In the genomic region with DNA sequence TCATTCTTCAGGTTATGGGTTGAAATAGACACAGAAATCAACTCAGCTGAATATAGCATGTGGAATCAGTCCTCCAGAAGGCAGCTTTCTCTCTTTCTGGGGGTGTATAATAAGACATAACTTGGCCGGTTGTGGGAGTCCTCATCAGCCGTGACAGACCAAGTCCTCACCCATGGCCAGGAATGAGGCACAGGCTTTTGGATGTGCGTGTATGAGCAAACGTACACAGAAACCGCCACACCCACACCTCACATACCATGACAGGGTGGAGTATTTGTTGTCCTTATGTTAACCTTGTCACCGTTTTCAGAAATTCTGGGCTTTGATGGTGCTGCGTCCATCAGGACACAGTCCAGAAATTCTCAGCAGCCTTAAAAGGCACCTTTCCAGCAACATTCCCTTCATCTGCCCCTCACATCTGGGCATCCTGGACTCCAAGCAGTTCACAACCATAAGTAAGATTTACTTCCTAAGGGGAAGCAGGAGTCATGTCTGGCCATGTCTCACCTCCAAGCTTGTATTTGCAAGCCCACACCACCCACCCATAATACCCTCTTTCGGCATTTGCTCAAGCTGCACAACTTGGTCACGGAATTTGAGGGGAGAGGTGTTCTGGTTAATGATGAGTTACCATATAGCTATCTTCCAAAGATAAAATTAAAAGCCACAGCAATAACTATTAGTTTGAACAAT, we compare ENCODE assay signal across 22 cellular contexts. TPM values are rescaled to one million over a fixed set of nuclear protein-coding genes. Genes with fewer than 3 reads are reported as not detected.
DNase-seq lines count a peak whose midpoint lies in the region; ATAC-seq, FAIRE-seq and TF ChIP-seq lines count a peak whose summit lies in the region.
"Had no signal": no experiment of that assay in that cellular context is flagged by ENCODE, and none has a peak within 500 bp of the region (broad histone marks: within the 10 kb centered on the region; RNA-seq: fewer than 3 reads in every experiment).

No MANE protein-coding gene starts in this region.

- no peak for TF ChIP-seq CTCF in RWPE1 (conservative IDR thresholded peaks at IDR 0.05; ENCODE audit: low read depth)
- no peak for TF ChIP-seq CTCF in progenitor cell of endocrine pancreas (IDR thresholded peaks at IDR 0.05; ENCODE audit: unreplicated experiment)

- no peak overlapping the region for H3K4me3 Mint-ChIP-seq in CD8-positive, alpha-beta memory T cell
- H3K4me3 Mint-ChIP-seq in progenitor cell of endocrine pancreas (ENCODE audit: low read depth): no peak overlapping the region
- H3K4me3 Mint-ChIP-seq: activated T-helper 17 cell treated with anti-CD3 and anti-CD28 coated beads, Interleukin-2, amount 50 U/mL, for 72 hours; CD4-positive, CD25-positive, alpha-beta regulatory T cell; IgD-negative memory B cell; T-helper 2 cell treated with Interferon-gamma antibody and Interleukin-4, amounts not matched to agents 5 μg/mL and 100 μg/mL, for 36 hours had no signal

- H3K27ac Mint-ChIP-seq in CD8-positive, alpha-beta memory T cell: no peak overlapping the region
- H3K27ac Mint-ChIP-seq in progenitor cell of endocrine pancreas: peak overlapping the region; percentile 50
- H3K27ac Mint-ChIP-seq: CD4-positive, CD25-positive, alpha-beta regulatory T cell; T-helper 2 cell treated with Interferon-gamma antibody and Interleukin-4, amounts not matched to agents 5 μg/mL and 100 μg/mL, for 36 hours had no signal

- WGBS in esophagus, 2 donors: 46 to 57% methylated on average over 9 of the region's 9 CpGs

- H3K27me3 Mint-ChIP-seq in CD8-positive, alpha-beta memory T cell: peaks cover 26 to 48% of the 10 kb centered on the region in 2 donors
- peaks cover 10% of the 10 kb centered on the region for H3K27me3 Mint-ChIP-seq in progenitor cell of endocrine pancreas

- no peak for ATAC-seq in HG03565 (IDR thresholded peaks at IDR 0.05; ENCODE audit: unreplicated experiment)

- peaks cover 4% of the 10 kb centered on the region for H3K27me3 ChIP-seq in CD8-positive, alpha-beta memory T cell (ENCODE audit: insufficient read depth, low read length, poor library complexity, severe bottlenecking)
- no peaks in the 10 kb centered on the region for H3K27me3 ChIP-seq in esophagus (ENCODE audit: control insufficient read depth in 1 of 2, insufficient read depth in 2 of 2, low read length in 2 of 2)
- H3K27me3 ChIP-seq: cardiac muscle cell had no signal

- H3K4me3 ChIP-seq in CD8-positive, alpha-beta memory T cell (ENCODE audit: low read length): no peak overlapping the region
- H3K4me3 ChIP-seq in esophagus (ENCODE audit: low read depth in 1 of 2, low read length in 2 of 2): no peak overlapping the region
- H3K4me3 ChIP-seq: cardiac muscle cell had no signal

- no peaks in the 10 kb centered on the region for H3K4me1 Mint-ChIP-seq in CD8-positive, alpha-beta memory T cell
- peaks cover 21% of the 10 kb centered on the region for H3K4me1 Mint-ChIP-seq in progenitor cell of endocrine pancreas (ENCODE audit: low read depth)
- H3K4me1 Mint-ChIP-seq: activated T-helper 17 cell treated with anti-CD3 and anti-CD28 coated beads, Interleukin-2, amount 50 U/mL, for 72 hours; CD4-positive, CD25-positive, alpha-beta regulatory T cell; IgD-negative memory B cell had no signal

- peak overlapping the region; percentile 76 for H3K27ac ChIP-seq in CD8-positive, alpha-beta memory T cell (ENCODE audit: low read depth, low read length)
- H3K27ac ChIP-seq in RWPE1 (peak overlapping the region; percentile 97), esophagus (ENCODE audit: low read depth in 2 of 2, low read length in 1 of 2) (peak overlapping the region; percentile 94 to 98)

- no peaks in the 10 kb centered on the region for H3K36me3 Mint-ChIP-seq in CD8-positive, alpha-beta memory T cell
- peaks cover 21% of the 10 kb centered on the region for H3K36me3 Mint-ChIP-seq in progenitor cell of endocrine pancreas (ENCODE audit: insufficient read depth)
- H3K36me3 Mint-ChIP-seq: CD4-positive, CD25-positive, alpha-beta regulatory T cell had no signal

- H3K9me3 Mint-ChIP-seq in CD8-positive, alpha-beta memory T cell: no peaks in the 10 kb centered on the region
- no peaks in the 10 kb centered on the region for H3K9me3 Mint-ChIP-seq in progenitor cell of endocrine pancreas (ENCODE audit: low read depth)
- H3K9me3 Mint-ChIP-seq: activated T-helper 17 cell treated with anti-CD3 and anti-CD28 coated beads, Interleukin-2, amount 50 U/mL, for 72 hours; IgD-negative memory B cell; T-helper 2 cell treated with Interferon-gamma antibody and Interleukin-4, amounts not matched to agents 5 μg/mL and 100 μg/mL, for 36 hours had no signal

- no peak for FAIRE-seq in RCC 7860 (lab: Jason Lieb, UNC)

- CTCF ChIA-PET in CD8-positive, alpha-beta memory T cell (lab: Charles Lee): no interaction called here
- CTCF ChIA-PET in RWPE1 (lab: Yijun Ruan, JAX): interaction anchor here (0.6 to 1.1 kb wide), 4 partner anchors 9 to 530 kb away, joined by 3 to 5 read pairs (median 4); no protein-coding TSS in a partner anchor

- H3K9me3 ChIP-seq in CD8-positive, alpha-beta memory T cell (ENCODE audit: low read length): no peaks in the 10 kb centered on the region
- no peaks in the 10 kb centered on the region for H3K9me3 ChIP-seq in esophagus (ENCODE audit: control insufficient read depth in 2 of 2, insufficient read depth in 1 of 2, low read depth in 1 of 2, low read length in 1 of 2)

- DNase-seq in CD8-positive, alpha-beta memory T cell: no peak
- peak; percentile 83 for DNase-seq in RWPE1 (ENCODE audit: low spot score)
- DNase-seq in progenitor cell of endocrine pancreas (ENCODE audit: low spot score, unreplicated experiment): no peak
- no peak for DNase-seq in RCC 7860 (ENCODE audit: low spot score)
- DNase-seq in cerebellar nuclear complex (lab: John Stamatoyannopoulos, UW): no peak
- DNase-seq in GM19240 (ENCODE audit: insufficient read length, low spot score): no peak
- DNase-seq: activated CD4-positive, CD25-positive, alpha-beta regulatory T cell; activated CD8-positive, alpha-beta memory T cell treated with anti-CD3 and anti-CD28 coated beads for 24 hours; CD4-positive, CD25-positive, alpha-beta regulatory T cell; DMS79; effector memory CD4-positive, alpha-beta T cell; kidney glomerular epithelial cell; NCI-H1048; NCI-H2029 treated with DMSO at 0.1 percent for 48 hours; NCI-H510A treated with DMSO at 0.1 percent for 48 hours had no signal

- H3K36me3 ChIP-seq in CD8-positive, alpha-beta memory T cell (ENCODE audit: insufficient read depth, low read length): no peaks in the 10 kb centered on the region
- peaks cover 0 to 15% of the 10 kb centered on the region in 2 donors for H3K36me3 ChIP-seq in esophagus (ENCODE audit: control insufficient read depth in 2 of 2, insufficient read depth in 2 of 2, low read length in 1 of 2)
- H3K36me3 ChIP-seq: cardiac muscle cell had no signal

- no peaks in the 10 kb centered on the region for H3K4me1 ChIP-seq in CD8-positive, alpha-beta memory T cell (ENCODE audit: insufficient read depth, low read length)
- peaks cover 2 to 24% of the 10 kb centered on the region in 2 donors for H3K4me1 ChIP-seq in esophagus (ENCODE audit: control insufficient read depth in 2 of 2, insufficient read depth in 2 of 2, low read length in 1 of 2)

- POLR2A ChIA-PET in CD8-positive, alpha-beta memory T cell (lab: Charles Lee): no interaction called here
- POLR2A ChIA-PET in RWPE1 (lab: Yijun Ruan, JAX; ENCODE audit: low non-redundant PET): interaction anchor here (1.5 kb wide), 1 partner anchor 12 kb away, joined by 9 read pairs; a partner anchor contains a TSS

RNA-seq across cellular contexts. Expression of a gene that starts 12.4 kb away (rescaled TPM):
- not detected for total RNA-seq in CD8-positive, alpha-beta memory T cell
- not detected for polyA plus RNA-seq in CD8-positive, alpha-beta memory T cell
- 10 to 100 TPM; 72.9 to 85.8 TPM for polyA plus RNA-seq in esophagus
- total RNA-seq in progenitor cell of endocrine pancreas: 31.3 and 31.9 TPM in 2 replicates
- total RNA-seq: activated T-helper 17 cell treated with anti-CD3 and anti-CD28 coated beads, Interleukin-2, amount 50 U/mL, for 72 hours had no signal
- polyA plus RNA-seq: CD4-positive, CD25-positive, alpha-beta regulatory T cell had no signal

RNA-seq across cellular contexts. Expression of a gene that starts 30.8 kb away (rescaled TPM):
- 10 to 100 TPM; 10.3 to 10.6 TPM for total RNA-seq in CD8-positive, alpha-beta memory T cell
- polyA plus RNA-seq in CD8-positive, alpha-beta memory T cell: 0.98 TPM
- 10 to 100 TPM; 13.9 to 39.4 TPM for polyA plus RNA-seq in esophagus
- 8.7 and 8.8 TPM in 2 replicates for total RNA-seq in progenitor cell of endocrine pancreas

RNA-seq across cellular contexts. Expression of a gene that starts 32.9 kb away (rescaled TPM):
- 1 to 10 TPM; 3.0 to 3.9 TPM for total RNA-seq in CD8-positive, alpha-beta memory T cell
- 0.29 TPM for polyA plus RNA-seq in CD8-positive, alpha-beta memory T cell
- polyA plus RNA-seq in esophagus: 1 to 10 TPM; 4.7 to 8.3 TPM
- 9.6 and 10.6 TPM in 2 replicates for total RNA-seq in progenitor cell of endocrine pancreas

RNA-seq across cellular contexts. Expression of a gene that starts 49.9 kb away (rescaled TPM):
- total RNA-seq in CD8-positive, alpha-beta memory T cell: not detected
- not detected for polyA plus RNA-seq in CD8-positive, alpha-beta memory T cell
- polyA plus RNA-seq in esophagus: under 1 TPM; 0.02 to 0.06 TPM
- total RNA-seq in progenitor cell of endocrine pancreas: not detected in 2 replicates
- total RNA-seq: activated T-helper 17 cell treated with anti-CD3 and anti-CD28 coated beads, Interleukin-2, amount 50 U/mL, for 72 hours; cardiac muscle cell; CD4-positive, CD25-positive, alpha-beta regulatory T cell; mononuclear cell had no signal
- polyA plus RNA-seq: cardiac muscle cell; CD4-positive, CD25-positive, alpha-beta regulatory T cell; IgD-negative memory B cell had no signal

Comparison
In these comparisons a context has a peak if more than half of its experiments do, and no peak if none do; other contexts are left out.
1. RNA of a gene that starts 12.4 kb away (total RNA-seq): 31.3 to 31.9 TPM in progenitor cell of endocrine pancreas; not detected in CD8-positive, alpha-beta memory T cell; every median in the first group is over 10 times any median in the second.
2. Peak in every context shown above with its lines, with median percentiles within 50 percentile points of each other: H3K27ac ChIP-seq.